ENCODE assay signal across 8 cellular contexts in the genomic region with DNA sequence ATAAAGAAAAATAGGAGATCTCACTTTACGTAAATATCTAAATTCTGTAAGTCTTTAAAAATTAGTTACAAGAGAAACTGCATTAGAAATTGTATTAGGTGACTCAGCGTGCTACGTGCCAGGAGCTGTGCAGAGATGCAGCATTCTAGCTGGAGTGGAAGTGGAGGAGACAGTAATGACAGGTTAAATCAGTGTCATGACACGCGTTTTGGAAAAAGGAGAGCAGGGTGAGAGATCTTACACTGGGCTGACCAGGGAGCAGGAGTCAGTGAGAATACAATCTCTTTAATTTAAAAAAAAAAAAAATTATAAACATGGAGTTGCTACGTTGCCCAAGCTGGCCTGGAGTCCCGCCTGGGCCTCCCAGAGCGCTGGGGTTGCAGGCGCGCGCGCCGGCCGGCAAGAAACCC. TPM values are rescaled to one million over a fixed set of nuclear protein-coding genes. Genes with fewer than 3 reads are reported as not detected.
DNase-seq lines count a peak whose midpoint lies in the region; ATAC-seq and TF ChIP-seq lines count a peak whose summit lies in the region.

No MANE protein-coding gene starts in this region.

- H3K27me3 Mint-ChIP-seq in glutamatergic neuron (ENCODE audit: unreplicated experiment): peaks cover 2% of the 10 kb centered on the region

- H3K27me3 ChIP-seq in psoas muscle (ENCODE audit: insufficient read depth in 3 of 3, low read length in 2 of 3): no peaks in the 10 kb centered on the region

- peak overlapping the region; percentile 97 for H3K27ac Mint-ChIP-seq in glutamatergic neuron (ENCODE audit: unreplicated experiment)

- peak overlapping the region; percentile 97 for H3K4me3 Mint-ChIP-seq in glutamatergic neuron (ENCODE audit: unreplicated experiment)

- peaks cover 0 to 33% of the 10 kb centered on the region in 2 donors for H3K36me3 ChIP-seq in psoas muscle (ENCODE audit: insufficient read depth in 1 of 2, low read depth in 1 of 2)

- H3K4me3 ChIP-seq in WI38 (ENCODE audit: low read depth, low read length) (peak overlapping the region; percentile 70), psoas muscle (peak overlapping the region; percentile 80)

- H3K9me3 Mint-ChIP-seq in glutamatergic neuron (ENCODE audit: unreplicated experiment): peaks cover 4% of the 10 kb centered on the region

- ATAC-seq in GM21528 (IDR thresholded peaks at IDR 0.05; ENCODE audit: low FRiP score, unreplicated experiment) (peak; percentile 65), psoas muscle (peak; percentile 12 to 37 (median 17)), GM19397 (IDR thresholded peaks at IDR 0.05; ENCODE audit: unreplicated experiment) (no peak)

- peak overlapping the region; percentile 83 for H3K27ac ChIP-seq in psoas muscle

- intact Hi-C loops in psoas muscle (cut with DNase I): loop anchor here in 1 of 2 donors (5.0 to 10.0 kb wide), 2 partner anchors 54 to 191 kb away; partner anchors contain the start of gene CYFIP1

- H3K9me3 ChIP-seq in psoas muscle: no peaks in the 10 kb centered on the region

- no peak for TF ChIP-seq CTCF in WI38 (IDR thresholded peaks at IDR 0.05; ENCODE audit: low read depth, low read length)
- TF ChIP-seq CTCF in glutamatergic neuron (IDR thresholded peaks at IDR 0.05; ENCODE audit: partially characterized antibody, unreplicated experiment): no peak
- TF ChIP-seq CTCF in psoas muscle (IDR thresholded peaks at IDR 0.05): no peak

- H3K4me1 Mint-ChIP-seq in glutamatergic neuron (ENCODE audit: low read depth, unreplicated experiment): peaks cover 6% of the 10 kb centered on the region

- peaks cover 7% of the 10 kb centered on the region for H3K4me1 ChIP-seq in psoas muscle

- DNase-seq in NCI-H510A treated with DMSO at 0.1 percent for 48 hours (lab: John Stamatoyannopoulos, UW): peak; percentile 17
- DNase-seq in NCI-H510A (lab: John Stamatoyannopoulos, UW): no peak
- DNase-seq in HT-29 (ENCODE audit: low spot score): peak; percentile 63
- DNase-seq in glutamatergic neuron: no peak
- DNase-seq in psoas muscle: no peak

- peaks cover 3% of the 10 kb centered on the region for H3K36me3 Mint-ChIP-seq in glutamatergic neuron (ENCODE audit: unreplicated experiment)

- WGBS in psoas muscle, 3 donors: 3 to 5% (median 4%) methylated on average over 14 of the region's 14 CpGs

RNA-seq across cellular contexts. Expression of gene TUBGCP5, which starts 0.6 kb away (rescaled TPM):
- 10.5 and 15.6 TPM in 2 replicates for total RNA-seq in HT-29 (2014; rRNA removed; shearing (Covaris generic))
- total RNA-seq in glutamatergic neuron (ENCODE audit: unreplicated experiment) (15.6 TPM), psoas muscle (10 to 100 TPM in 3 of 4 donors, 1 to 10 TPM in 1; 9.2 to 15.1 (median 12.1) TPM)
- polyA plus RNA-seq in psoas muscle: 1 to 10 TPM; 5.1 to 9.3 (median 6.2) TPM

RNA-seq across cellular contexts. Expression of gene CYFIP1, which starts 58.6 kb away (rescaled TPM):
- total RNA-seq in HT-29 (2014; rRNA removed; shearing (Covaris generic)): 193 and 215 TPM in 2 replicates
- 143 TPM for total RNA-seq in glutamatergic neuron (ENCODE audit: unreplicated experiment)
- 10 to 100 TPM; 23.3 to 43.0 (median 28.8) TPM for total RNA-seq in psoas muscle
- polyA plus RNA-seq in psoas muscle: 10 to 100 TPM in 2 of 3 donors, 1 to 10 TPM in 1; 9.1 to 17.8 (median 10.0) TPM

Comparison
In these comparisons a context has a peak if more than half of its experiments do, and no peak if none do; other contexts are left out.
1. DNase-seq: peak in NCI-H510A treated with DMSO at 0.1 percent for 48 hours (single experiment) and HT-29 (single experiment); none in NCI-H510A (single experiment), glutamatergic neuron (single experiment) and psoas muscle (0 of 2).